ENCODE assay signal across 11 cellular contexts in the genomic region with DNA sequence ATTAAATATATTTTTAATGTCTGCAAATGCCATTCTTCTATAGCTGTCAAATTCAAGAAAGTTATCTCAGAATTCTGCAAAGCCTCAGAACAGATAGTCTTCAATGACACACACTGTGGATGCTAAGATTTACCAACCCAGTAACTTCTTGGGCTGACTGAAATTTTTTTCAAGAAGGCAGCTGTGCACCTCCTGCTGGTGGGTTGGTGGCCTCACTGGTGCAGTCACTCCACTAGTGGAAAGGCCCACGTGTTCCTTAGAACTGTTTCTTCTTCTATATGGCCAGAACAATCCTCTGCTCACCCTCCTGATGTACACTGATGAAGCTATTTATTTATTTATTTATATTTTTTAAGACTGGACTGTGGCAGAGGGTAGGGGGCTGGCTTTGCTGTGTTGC.
DNase-seq lines count a peak whose midpoint lies in the region; ATAC-seq, FAIRE-seq and TF ChIP-seq lines count a peak whose summit lies in the region.
"Had no signal": no experiment of that assay in that cellular context is flagged by ENCODE, and none has a peak within 500 bp of the region (broad histone marks: within the 10 kb centered on the region; RNA-seq: fewer than 3 reads in every experiment).

No MANE protein-coding gene starts in this region.

- no peaks in the 10 kb centered on the region for H3K9me3 ChIP-seq in OCI-LY3 (ENCODE audit: insufficient read depth, low read length)
- H3K9me3 ChIP-seq: thyroid gland had no signal

- ATAC-seq in HG02642 (IDR thresholded peaks at IDR 0.05; ENCODE audit: poor library complexity, unreplicated experiment) (no peak), HG03439 (IDR thresholded peaks at IDR 0.05; ENCODE audit: unreplicated experiment) (no peak)

- in situ Hi-C loops in ACHN (cut with HindIII; ENCODE audit: low pct_ligation_motif_present, low pct_unique_long_range_greater_than_20kb, low sequenced_read_pairs) = no loop called here

- TF ChIP-seq CTCF in GM12875 (IDR thresholded peaks at IDR 0.05; ENCODE audit: borderline replicate concordance, insufficient read depth, low read depth, low read length) (peak; percentile 30; the same call in 1 of the 2 replicates), OCI-LY3 (IDR thresholded peaks at IDR 0.05; ENCODE audit: low read depth, low read length) (peak; percentile 22; the same call in 1 of the 2 replicates), fibroblast of mammary gland (conservative IDR thresholded peaks at IDR 0.05; ENCODE audit: control insufficient read depth, insufficient read depth, low read depth, low read length) (peak; percentile 37)

- DNase-seq in ACHN (peak; percentile 13), fibroblast of mammary gland (ENCODE audit: low read depth) (peak; percentile 18), anterior cingulate cortex (lab: John Stamatoyannopoulos, UW) (no peak), GM19239 (ENCODE audit: insufficient read length, low spot score) (no peak)
- DNase-seq: thyroid gland had no signal

- no peaks in the 10 kb centered on the region for H3K79me2 ChIP-seq in OCI-LY3 (ENCODE audit: low read length)
- H3K79me2 ChIP-seq: parathyroid adenoma had no signal

- no peaks in the 10 kb centered on the region for H4K20me1 ChIP-seq in OCI-LY3 (ENCODE audit: insufficient read depth, low read length)

- H3K4me2 ChIP-seq in OCI-LY3 (ENCODE audit: low read length) = no peak overlapping the region

- H3K4me3 ChIP-seq in GM12875 (ENCODE audit: low read depth, low read length) (no peak overlapping the region), OCI-LY3 (ENCODE audit: low read length) (no peak overlapping the region), fibroblast of mammary gland (ENCODE audit: control insufficient read depth, low read depth, low read length) (no peak overlapping the region)
- H3K4me3 ChIP-seq: thyroid gland had no signal

- no peaks in the 10 kb centered on the region for H3K27me3 ChIP-seq in OCI-LY3 (ENCODE audit: low read depth, low read length)
- H3K27me3 ChIP-seq: thyroid gland had no signal

- FAIRE-seq in GM19239 (lab: Jason Lieb, UNC) = no peak

- H3K4me1 ChIP-seq in OCI-LY3 (ENCODE audit: low read length) = no peaks in the 10 kb centered on the region
- H3K4me1 ChIP-seq: parathyroid adenoma had no signal

- no peak overlapping the region for H2AFZ ChIP-seq in OCI-LY3 (ENCODE audit: low read depth, low read length)
- H2AFZ ChIP-seq: parathyroid adenoma had no signal

- H3K27ac ChIP-seq in OCI-LY3 (ENCODE audit: low read length) = no peak overlapping the region
- H3K27ac ChIP-seq: parathyroid adenoma, thyroid gland, VCaP had no signal

- H3K9ac ChIP-seq in OCI-LY3 (ENCODE audit: low read length) = no peak overlapping the region
- H3K9ac ChIP-seq: parathyroid adenoma had no signal

- no peaks in the 10 kb centered on the region for H3K36me3 ChIP-seq in OCI-LY3 (replicated peaks; ENCODE audit: low read depth, low read length)
- H3K36me3 ChIP-seq: thyroid gland had no signal

Comparison
In these comparisons a context has a peak if more than half of its experiments do, and no peak if none do; other contexts are left out.
1. DNase-seq: peak in ACHN (single experiment) and fibroblast of mammary gland (single experiment); none in anterior cingulate cortex (0 of 58) and GM19239 (single experiment).
2. Peak in every context shown above with its lines, with median percentiles within 50 percentile points of each other: CTCF ChIP-seq.